In the genomic region with DNA sequence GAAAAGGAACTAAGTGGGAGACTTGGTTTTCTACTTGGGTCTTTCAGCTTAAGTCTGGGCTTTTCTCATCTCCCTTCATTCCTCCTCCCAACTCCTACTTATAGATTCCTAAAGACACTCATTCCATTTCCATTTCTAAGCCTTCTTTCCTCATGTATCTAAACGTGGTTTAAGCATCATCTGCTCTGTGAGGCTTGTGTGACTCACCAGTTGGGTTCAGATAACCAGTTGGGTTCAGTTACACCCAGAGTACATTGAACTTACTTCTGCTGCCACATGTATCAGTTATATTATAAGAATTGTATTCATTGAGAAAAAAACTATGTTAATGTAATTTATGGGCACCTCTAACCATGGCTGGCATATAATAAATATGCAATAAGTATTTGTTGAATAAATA, we compare ENCODE assay signal across 18 cellular contexts.
"Had no signal": no experiment of that assay in that cellular context is flagged by ENCODE, and none has a peak within 500 bp of the region (broad histone marks: within the 10 kb centered on the region; RNA-seq: fewer than 3 reads in every experiment).

No MANE protein-coding gene starts in this region.

- DNase-seq: activated CD4-positive, alpha-beta T cell treated with anti-CD3 and anti-CD28 coated beads for 48 hours; activated CD8-positive, alpha-beta memory T cell treated with anti-CD3 and anti-CD28 coated beads, Interleukin-2, amount 50 U/mL, for 48 hours; activated gamma-delta T cell; activated T-cell treated with anti-CD3 and anti-CD28 coated beads, Interleukin-2, amount 50 U/mL, for 72 hours; amniotic stem cell; foreskin fibroblast; glutamatergic neuron; hypothalamus; mesendoderm; right cardiac atrium; small intestine; stimulated activated CD4-positive, alpha-beta T cell treated with anti-CD3 and anti-CD28 coated beads, Interleukin-4, amount 100 ng/mL, for 24 hours; stimulated activated naive CD4-positive, alpha-beta T cell treated with Interleukin-2 at 50 U/mL for 16 hours; trophoblast cell had no signal

- H3K4me3 ChIP-seq: prostate gland, suprapubic skin had no signal

- ATAC-seq: activated naive CD4-positive, alpha-beta T cell treated with anti-CD3 and anti-CD28 coated beads, Interleukin-2, amount 50 U/mL, for 72 hours; activated T-cell treated with anti-CD3 and anti-CD28 coated beads, Interleukin-2, amount 50 U/mL, for 72 hours; right cardiac atrium; WTC11 had no signal
